In the genomic region with DNA sequence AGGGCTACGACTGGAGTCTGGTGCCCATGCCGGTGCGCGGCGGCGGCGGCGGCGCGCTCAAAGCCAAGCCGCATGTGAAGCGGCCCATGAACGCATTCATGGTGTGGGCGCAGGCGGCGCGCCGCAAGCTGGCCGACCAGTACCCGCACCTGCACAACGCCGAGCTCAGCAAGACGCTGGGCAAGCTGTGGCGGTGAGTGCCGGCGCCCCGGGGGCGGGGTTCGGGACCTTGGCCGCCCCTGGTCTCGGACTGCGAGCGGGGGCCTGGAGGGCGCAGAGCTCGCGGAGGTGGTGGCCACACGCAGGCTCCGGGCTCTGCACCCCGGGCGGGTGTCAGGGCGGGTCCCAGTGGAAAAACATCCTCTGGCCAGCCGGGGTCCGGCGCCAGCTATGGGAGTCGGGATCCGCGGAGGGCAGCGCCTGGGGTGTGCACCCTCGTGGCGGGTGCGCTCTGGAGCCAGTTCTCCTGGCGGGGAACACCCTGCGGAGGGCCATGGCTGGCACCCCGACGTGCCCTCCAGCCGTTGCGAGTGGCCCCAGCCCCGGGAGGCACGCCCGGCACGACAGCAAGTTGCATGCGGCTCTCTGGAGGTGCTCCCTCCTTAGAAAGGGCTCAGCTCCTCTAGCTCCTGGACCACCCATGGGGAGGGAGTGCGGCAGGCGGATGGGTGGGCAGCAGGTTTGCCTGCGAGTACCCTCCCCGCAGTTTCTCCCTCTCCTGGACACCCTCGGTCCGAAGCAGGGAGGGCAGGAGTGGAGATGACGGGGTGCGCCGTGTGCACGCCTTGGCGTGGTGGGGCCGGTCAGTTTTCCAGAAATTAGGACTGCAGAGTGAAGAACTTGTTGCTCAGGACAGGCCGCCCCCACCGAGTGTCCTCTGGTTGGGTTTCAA, we compare ENCODE assay signal across 1 cellular context.
TF ChIP-seq lines count a peak whose summit lies in the region.

No MANE protein-coding gene starts in this region.

TF ChIP-seq in GM12878, 131 proteins besides CTCF, POLR2A, EP300 and RAD21:
- TF ChIP-seq RBBP5 (conservative IDR thresholded peaks at IDR 0.05) = no peak
- peak; percentile 17 for TF ChIP-seq HDAC6 (IDR thresholded peaks at IDR 0.05; ENCODE audit: unreplicated experiment)
- TF ChIP-seq SREBF2 (IDR thresholded peaks at IDR 0.05; ENCODE audit: low read length) = no peak
